Comparison of ENCODE assay signal across 9 cellular contexts in the genomic region with DNA sequence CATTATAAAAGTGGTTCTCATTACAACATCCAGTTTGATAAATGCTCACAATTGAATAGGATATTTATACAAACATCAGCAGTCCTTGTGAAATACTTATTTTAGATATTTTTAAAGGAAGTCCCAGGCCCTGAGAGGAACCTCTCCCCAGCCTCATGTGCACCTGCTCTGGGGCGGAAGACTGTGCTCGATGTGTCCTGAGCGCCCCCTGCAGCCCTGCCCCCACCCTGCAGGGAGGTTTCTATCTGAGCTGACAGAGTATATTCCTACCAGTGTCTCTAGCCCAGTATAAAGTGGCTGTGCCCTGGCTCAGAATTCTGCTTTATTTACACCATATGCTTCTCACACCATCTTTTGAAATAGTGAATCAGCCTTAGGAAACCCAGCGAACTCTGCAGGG.
DNase-seq lines count a peak whose midpoint lies in the region; ATAC-seq, FAIRE-seq and TF ChIP-seq lines count a peak whose summit lies in the region.
"Had no signal": no experiment of that assay in that cellular context is flagged by ENCODE, and none has a peak within 500 bp of the region (broad histone marks: within the 10 kb centered on the region; RNA-seq: fewer than 3 reads in every experiment).

No MANE protein-coding gene starts in this region.

- no peak overlapping the region for H3K27ac ChIP-seq in Panc1 (ENCODE audit: low read length)
- H3K27ac ChIP-seq in kidney (ENCODE audit: low read depth in 2 of 2, low read length in 2 of 2): no peak overlapping the region
- no peak overlapping the region for H3K27ac ChIP-seq in neuronal stem cell (replicated peaks; ENCODE audit: low read length)

- intact Hi-C loops in Panc1 (cut with micrococcal nuclease; ENCODE audit: unreplicated experiment) (no loop called here), kidney (cut with DNase I) (no loop called here)

- WGBS in neuronal stem cell (ENCODE audit: extremely low coverage in 2 of 2, insufficient read length in 2 of 2, insufficient replicate concordance in 1 of 2), 2 donors: no CpG with 5 or more reads among the region's 4 CpGs

- H3K4me3 ChIP-seq in Panc1 (ENCODE audit: low read depth in 2 of 2, low read length in 2 of 2) (no peak overlapping the region), kidney (ENCODE audit: low read length in 2 of 2) (no peak overlapping the region), neuronal stem cell (ENCODE audit: low read length in 2 of 2) (no peak overlapping the region)

- no peak overlapping the region for H2BK15ac ChIP-seq in neuronal stem cell (ENCODE audit: low read length)

- no peak overlapping the region for H4K91ac ChIP-seq in neuronal stem cell (ENCODE audit: low read depth, low read length, poor library complexity)

- POLR2A ChIA-PET in Panc1 (lab: Charles Lee): no interaction called here
- POLR2A ChIA-PET in HEK293T (lab: Yijun Ruan, JAX): no interaction called here

- H2BK5ac ChIP-seq in neuronal stem cell (ENCODE audit: low read length): no peak overlapping the region

- H3K14ac ChIP-seq in neuronal stem cell (ENCODE audit: low read length): no peak overlapping the region

- peak; percentile 20; the same call in 1 of the 2 replicates for TF ChIP-seq CTCF in Panc1 (IDR thresholded peaks at IDR 0.05)
- TF ChIP-seq CTCF in kidney (IDR thresholded peaks at IDR 0.05; ENCODE audit: borderline replicate concordance, extremely low read depth, insufficient read depth): peak; percentile 23

- H2BK120ac ChIP-seq in neuronal stem cell (ENCODE audit: low read depth, low read length): no peak overlapping the region

- H3K27me3 ChIP-seq in Panc1 (ENCODE audit: control insufficient read depth, insufficient read depth, low read length) (no peaks in the 10 kb centered on the region), neuronal stem cell (ENCODE audit: control insufficient read depth in 3 of 3, insufficient read depth in 3 of 3, low read depth in 1 of 3, low read length in 3 of 3) (no peaks in the 10 kb centered on the region)

- no peaks in the 10 kb centered on the region for H3K4me1 ChIP-seq in Panc1 (ENCODE audit: control insufficient read depth, insufficient read depth, low read length)
- peaks cover 0 to 4% of the 10 kb centered on the region in 2 donors for H3K4me1 ChIP-seq in kidney (ENCODE audit: control insufficient read depth in 1 of 2, insufficient read depth in 1 of 2, low read depth in 1 of 2, low read length in 2 of 2)
- H3K4me1 ChIP-seq in neuronal stem cell (ENCODE audit: control insufficient read depth in 2 of 2, insufficient read depth in 1 of 2, low read depth in 1 of 2, low read length in 2 of 2): no peaks in the 10 kb centered on the region

- no peak overlapping the region for H3K23ac ChIP-seq in neuronal stem cell (ENCODE audit: low read depth, low read length, poor library complexity)

- CTCF ChIA-PET in Panc1 (lab: Charles Lee) (no interaction called here), HEK293T (lab: Yijun Ruan, JAX) (interaction anchor here (0.5 to 0.6 kb wide), 2 partner anchors 204 to 409 kb away, joined by 3 to 11 read pairs; no protein-coding TSS in a partner anchor)

- no peak for FAIRE-seq in kidney (lab: Jason Lieb, UNC)

- H2AK5ac ChIP-seq in neuronal stem cell (ENCODE audit: low read depth, low read length): no peak overlapping the region

- DNase-seq in DMS114 treated with DMSO at 0.1 percent for 48 hours (lab: John Stamatoyannopoulos, UW; ENCODE audit: unreplicated experiment) (peak; percentile 2), Panc1 (ENCODE audit: low read depth, low spot score) (no peak), kidney (no peak), HEK293T (ENCODE audit: extremely low spot score) (no peak), neuronal stem cell (ENCODE audit: low spot score) (no peak)
- DNase-seq: NCI-H187 had no signal

- H3K79me1 ChIP-seq in neuronal stem cell (ENCODE audit: low read depth, low read length): peaks cover 2% of the 10 kb centered on the region

- ATAC-seq in GM19452 (IDR thresholded peaks at IDR 0.05; ENCODE audit: unreplicated experiment) (peak; percentile 38), Panc1 (no peak), HG02970 (IDR thresholded peaks at IDR 0.05; ENCODE audit: low FRiP score, unreplicated experiment) (no peak), HG03045 (IDR thresholded peaks at IDR 0.05; ENCODE audit: unreplicated experiment) (no peak)

- H2AFZ ChIP-seq in neuronal stem cell (ENCODE audit: low read length): no peak overlapping the region

- BruUV-seq in Panc1 (replicated peaks; lab: Mats Ljungman, UMichigan): no TSS peak

- H3K36me3 ChIP-seq in Panc1 (ENCODE audit: control insufficient read depth, insufficient read depth, low read length): no peaks in the 10 kb centered on the region
- no peaks in the 10 kb centered on the region for H3K36me3 ChIP-seq in kidney (ENCODE audit: control insufficient read depth in 1 of 2, insufficient read depth in 2 of 2, low read length in 2 of 2)
- no peaks in the 10 kb centered on the region for H3K36me3 ChIP-seq in neuronal stem cell (replicated peaks in 1 of 2; ENCODE audit: control insufficient read depth in 2 of 2, insufficient read depth in 2 of 2, low read length in 2 of 2)

- no peaks in the 10 kb centered on the region for H3K9me3 ChIP-seq in Panc1 (ENCODE audit: control insufficient read depth, insufficient read depth, low read depth, low read length)
- H3K9me3 ChIP-seq in kidney (ENCODE audit: control insufficient read depth in 1 of 2, low read length in 2 of 2): no peaks in the 10 kb centered on the region
- H3K9me3 ChIP-seq in neuronal stem cell (replicated peaks in 1 of 2; ENCODE audit: control insufficient read depth in 2 of 2, insufficient read depth in 1 of 2, low read depth in 1 of 2, low read length in 2 of 2): peaks cover 0 to 21% of the 10 kb centered on the region in 2 donors

- H3K9ac ChIP-seq in kidney (ENCODE audit: low read length in 2 of 2) (no peak overlapping the region), neuronal stem cell (ENCODE audit: low read depth, low read length, poor library complexity) (no peak overlapping the region)

- H4K8ac ChIP-seq in neuronal stem cell (ENCODE audit: low read depth, low read length): no peak overlapping the region

- no peak overlapping the region for H3K4ac ChIP-seq in neuronal stem cell (ENCODE audit: low read length)

- no peak overlapping the region for H2BK12ac ChIP-seq in neuronal stem cell (ENCODE audit: low read length)

- in situ Hi-C loops in Panc1 (cut with HindIII; ENCODE audit: low pct_unique_long_range_greater_than_20kb, low sequenced_read_pairs): no loop called here

- H3K4me2 ChIP-seq in neuronal stem cell (ENCODE audit: insufficient read depth, low read length, poor library complexity, severe bottlenecking): no peak overlapping the region

- no peak overlapping the region for H3K18ac ChIP-seq in neuronal stem cell (ENCODE audit: low read length)

TF ChIP-seq in HEK293T, 16 proteins besides CTCF, POLR2A, EP300 and RAD21:
- TF ChIP-seq ARNT (IDR thresholded peaks at IDR 0.05): no peak
- no peak for TF ChIP-seq SUZ12 (IDR thresholded peaks at IDR 0.05)
- no peak for TF ChIP-seq ELF4 (IDR thresholded peaks at IDR 0.05)
- TF ChIP-seq TARDBP (IDR thresholded peaks at IDR 0.05): no peak
- no peak for TF ChIP-seq NFRKB (IDR thresholded peaks at IDR 0.05)
- no peak for TF ChIP-seq BHLHE40 (IDR thresholded peaks at IDR 0.05; ENCODE audit: borderline replicate concordance)
- no peak for TF ChIP-seq FOXM1 (IDR thresholded peaks at IDR 0.05; ENCODE audit: borderline replicate concordance)
- no peak for TF ChIP-seq ZNF384 (IDR thresholded peaks at IDR 0.05)
- TF ChIP-seq FOXK2 (IDR thresholded peaks at IDR 0.05): no peak
- no peak for TF ChIP-seq CTBP1 (IDR thresholded peaks at IDR 0.05; ENCODE audit: borderline replicate concordance)
- TF ChIP-seq HDGF (IDR thresholded peaks at IDR 0.05; ENCODE audit: borderline replicate concordance): no peak
- TF ChIP-seq SP1 (IDR thresholded peaks at IDR 0.05): no peak
- TF ChIP-seq L3MBTL2 (conservative IDR thresholded peaks at IDR 0.05): no peak
- TF ChIP-seq LEF1 (IDR thresholded peaks at IDR 0.05; ENCODE audit: borderline replicate concordance): no peak
- TF ChIP-seq FOXA1 (IDR thresholded peaks at IDR 0.05): no peak
- TF ChIP-seq, protein P1, sequence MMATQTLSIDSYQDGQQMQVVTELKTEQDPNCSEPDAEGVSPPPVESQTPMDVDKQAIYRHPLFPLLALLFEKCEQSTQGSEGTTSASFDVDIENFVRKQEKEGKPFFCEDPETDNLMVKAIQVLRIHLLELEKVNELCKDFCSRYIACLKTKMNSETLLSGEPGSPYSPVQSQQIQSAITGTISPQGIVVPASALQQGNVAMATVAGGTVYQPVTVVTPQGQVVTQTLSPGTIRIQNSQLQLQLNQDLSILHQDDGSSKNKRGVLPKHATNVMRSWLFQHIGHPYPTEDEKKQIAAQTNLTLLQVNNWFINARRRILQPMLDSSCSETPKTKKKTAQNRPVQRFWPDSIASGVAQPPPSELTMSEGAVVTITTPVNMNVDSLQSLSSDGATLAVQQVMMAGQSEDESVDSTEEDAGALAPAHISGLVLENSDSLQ (IDR thresholded peaks at IDR 0.05): no peak
